13 cellular contexts compared by ENCODE assay signal in genomic region chr20:62598761-62599194, GRCh38. TPM values are rescaled to one million over a fixed set of nuclear protein-coding genes. Genes with fewer than 3 reads are reported as not detected.
DNase-seq lines count a peak whose midpoint lies in the region; ATAC-seq and TF ChIP-seq lines count a peak whose summit lies in the region.
"Had no signal": no experiment of that assay in that cellular context is flagged by ENCODE, and none has a peak within 500 bp of the region (broad histone marks: within the 10 kb centered on the region; RNA-seq: fewer than 3 reads in every experiment).

No MANE protein-coding gene starts in this region.

- no peak overlapping the region for H3K4me3 Mint-ChIP-seq in activated naive CD4-positive, alpha-beta T cell treated with anti-CD3 and anti-CD28 coated beads for 36 hours
- H3K4me3 Mint-ChIP-seq: neural progenitor cell had no signal

- TF ChIP-seq CTCF in GM13976 (IDR thresholded peaks at IDR 0.05; ENCODE audit: borderline replicate concordance, control extremely low read depth, extremely low read depth, insufficient read depth, missing control alignments): no peak

- in situ Hi-C loops in GM13976 (cut with MboI; ENCODE audit: low sequenced_read_pairs, unreplicated experiment): no loop called here

- peaks cover 30% of the 10 kb centered on the region for H3K27me3 Mint-ChIP-seq in activated naive CD4-positive, alpha-beta T cell treated with anti-CD3 and anti-CD28 coated beads for 36 hours (ENCODE audit: low read depth)

- CTCF ChIA-PET in activated naive CD4-positive, alpha-beta T cell treated with anti-CD3 and anti-CD28 coated beads for 36 hours (lab: Charles Lee): no interaction called here

- no peaks in the 10 kb centered on the region for H3K9me3 Mint-ChIP-seq in activated naive CD4-positive, alpha-beta T cell treated with anti-CD3 and anti-CD28 coated beads for 36 hours
- H3K9me3 Mint-ChIP-seq: activated naive CD4-positive, alpha-beta T cell treated with anti-CD3 and anti-CD28 coated beads, Interleukin-2, amount 50 U/mL, for 72 hours; neural progenitor cell had no signal

- DNase-seq in CD1c-positive myeloid dendritic cell (ENCODE audit: extremely low spot score): peak; percentile 72
- DNase-seq in GM13976 (ENCODE audit: low spot score): peak; percentile 72
- DNase-seq in NOMO-1 treated with dmso at 0.1 percent for 144 hours (lab: John Stamatoyannopoulos, UW; ENCODE audit: unreplicated experiment): peak; percentile 21
- peak; percentile 66 for DNase-seq in germinal center (ENCODE audit: low spot score)
- DNase-seq in activated naive CD4-positive, alpha-beta T cell treated with anti-CD3 and anti-CD28 coated beads for 36 hours: no peak
- no peak for DNase-seq in midbrain (lab: John Stamatoyannopoulos, UW)
- no peak for DNase-seq in SKM-1 treated with dmso at 0.1 percent for 144 hours (lab: John Stamatoyannopoulos, UW; ENCODE audit: unreplicated experiment)
- DNase-seq: activated CD4-positive, alpha-beta T cell treated with anti-CD3 and anti-CD28 coated beads, Interleukin-2, amount 50 U/mL, for 4 hours; NCI-H2029; stimulated activated CD8-positive, alpha-beta memory T cell treated with anti-CD3 and anti-CD28 coated beads, Interleukin-4, amount 100 ng/mL, for 48 hours had no signal

- peaks cover 19% of the 10 kb centered on the region for H3K4me1 Mint-ChIP-seq in activated naive CD4-positive, alpha-beta T cell treated with anti-CD3 and anti-CD28 coated beads for 36 hours (ENCODE audit: low read depth)

- no peaks in the 10 kb centered on the region for H3K36me3 Mint-ChIP-seq in activated naive CD4-positive, alpha-beta T cell treated with anti-CD3 and anti-CD28 coated beads for 36 hours (ENCODE audit: low read depth)
- H3K36me3 Mint-ChIP-seq: activated naive CD4-positive, alpha-beta T cell treated with anti-CD3 and anti-CD28 coated beads, Interleukin-2, amount 50 U/mL, for 72 hours; neural progenitor cell had no signal

- H3K27ac Mint-ChIP-seq in activated naive CD4-positive, alpha-beta T cell treated with anti-CD3 and anti-CD28 coated beads for 36 hours: no peak overlapping the region
- H3K27ac Mint-ChIP-seq: neural progenitor cell had no signal

- ATAC-seq in GM21381 (IDR thresholded peaks at IDR 0.05; ENCODE audit: unreplicated experiment): no peak
- ATAC-seq: activated naive CD4-positive, alpha-beta T cell treated with anti-CD3 and anti-CD28 coated beads, Interleukin-2, amount 50 U/mL, for 72 hours had no signal

- intact Hi-C loops in activated naive CD4-positive, alpha-beta T cell treated with anti-CD3 and anti-CD28 coated beads for 36 hours (cut with micrococcal nuclease): no loop called here

RNA-seq across cellular contexts. Expression of gene SLCO4A1, which starts 43.5 kb away (rescaled TPM):
- total RNA-seq in activated naive CD4-positive, alpha-beta T cell treated with anti-CD3 and anti-CD28 coated beads for 36 hours: 10 to 100 TPM; 22.4 to 22.6 TPM

Comparison
In these comparisons a context has a peak if more than half of its experiments do, and no peak if none do; other contexts are left out.
1. DNase-seq: peak in CD1c-positive myeloid dendritic cell (single experiment), GM13976 (single experiment), NOMO-1 treated with dmso at 0.1 percent for 144 hours (single experiment) and germinal center (single experiment); none in activated naive CD4-positive, alpha-beta T cell treated with anti-CD3 and anti-CD28 coated beads for 36 hours (single experiment), midbrain (single experiment) and SKM-1 treated with dmso at 0.1 percent for 144 hours (single experiment).